ENCODE assay signal across 11 cellular contexts in genomic region chr2:202135111-202135874, GRCh38.
DNase-seq lines count a peak whose midpoint lies in the region; ATAC-seq and TF ChIP-seq lines count a peak whose summit lies in the region.
"Had no signal": no experiment of that assay in that cellular context is flagged by ENCODE, and none has a peak within 500 bp of the region (broad histone marks: within the 10 kb centered on the region; RNA-seq: fewer than 3 reads in every experiment).

No MANE protein-coding gene starts in this region.

- no peak for TF ChIP-seq POLR2A in gastroesophageal sphincter (IDR thresholded peaks at IDR 0.05)

- WGBS in gastroesophageal sphincter (ENCODE audit: low coverage in 1 of 2), 2 donors: 21 to 31% methylated on average over 3 to 4 of the region's 4 CpGs

- peak overlapping the region; percentile 57 for H3K4me2 ChIP-seq in osteoblast (ENCODE audit: insufficient read depth, low read length)

- H4K20me1 ChIP-seq in osteoblast (ENCODE audit: insufficient read depth, low read length): no peaks in the 10 kb centered on the region

- no peaks in the 10 kb centered on the region for H3K4me1 ChIP-seq in RWPE2 (ENCODE audit: insufficient read depth, poor library complexity, severe bottlenecking)
- H3K4me1 ChIP-seq in gastroesophageal sphincter: peaks cover 0 to 23% (median 12%) of the 10 kb centered on the region in 3 donors
- peaks cover 34% of the 10 kb centered on the region for H3K4me1 ChIP-seq in osteoblast (ENCODE audit: insufficient read depth, low read length)

- TF ChIP-seq EP300 in gastroesophageal sphincter (IDR thresholded peaks at IDR 0.05): no peak

- no peaks in the 10 kb centered on the region for H3K36me3 ChIP-seq in RWPE2 (ENCODE audit: low read depth)
- H3K36me3 ChIP-seq in gastroesophageal sphincter: no peaks in the 10 kb centered on the region
- H3K36me3 ChIP-seq in osteoblast (ENCODE audit: insufficient read depth, low read length): no peaks in the 10 kb centered on the region
- H3K36me3 ChIP-seq: BE2C had no signal

- no peaks in the 10 kb centered on the region for H3K79me2 ChIP-seq in osteoblast (ENCODE audit: insufficient read depth, low read length)

- H3K27ac ChIP-seq in AG04450 (ENCODE audit: low read depth, low read length) (peak overlapping the region; percentile 86), RWPE2 (ENCODE audit: poor library complexity, severe bottlenecking) (no peak overlapping the region), gastroesophageal sphincter (peak overlapping the region in 3 of 4 donors; percentile 48 to 56 (median 56)), osteoblast (ENCODE audit: low read depth, low read length) (peak overlapping the region; percentile 62)

- peak; percentile 98 for DNase-seq in AG04450 (ENCODE audit: low read depth, low spot score)
- DNase-seq in RWPE2 (ENCODE audit: low spot score): no peak
- DNase-seq in osteoblast (ENCODE audit: insufficient read length, low spot score, missing footprints): peak; percentile 98
- DNase-seq in central memory CD4-positive, alpha-beta T cell: no peak
- DNase-seq in NCI-H524 treated with DMSO at 0.1 percent for 48 hours (lab: John Stamatoyannopoulos, UW): no peak
- no peak for DNase-seq in stimulated activated naive CD4-positive, alpha-beta T cell treated with Interleukin-2 at 50 U/mL for 16 hours (lab: John Stamatoyannopoulos, UW)
- DNase-seq: activated CD4-positive, alpha-beta T cell treated with anti-CD3 and anti-CD28 coated beads, Interleukin-2, amount 10 ng/mL, durations not matched to agents 7 days and 5 days; BE2C; NCI-H345 had no signal

- H2AFZ ChIP-seq in osteoblast (ENCODE audit: low read length): no peak overlapping the region

- ATAC-seq in RWPE2 (ENCODE audit: low read depth) (peak; percentile 76), gastroesophageal sphincter (peak; percentile 91), GM19351 (IDR thresholded peaks at IDR 0.05; ENCODE audit: unreplicated experiment) (no peak)

- CTCF ChIA-PET in AG04450 (lab: Charles Lee): no interaction called here

- POLR2A ChIA-PET in AG04450 (lab: Yijun Ruan, JAX): interaction anchor here (0.5 to 1.4 kb wide), 12 partner anchors 12 to 337 kb away, joined by 3 to 15 read pairs (median 4); no protein-coding TSS in a partner anchor

- peak overlapping the region; percentile 23; the same call in 1 of the 2 replicates for H3K4me3 ChIP-seq in AG04450 (ENCODE audit: low read depth, low read length)
- no peak overlapping the region for H3K4me3 ChIP-seq in RWPE2 (ENCODE audit: severe bottlenecking)
- H3K4me3 ChIP-seq in gastroesophageal sphincter: no peak overlapping the region
- no peak overlapping the region for H3K4me3 ChIP-seq in osteoblast (ENCODE audit: insufficient read depth, low read length)

- TF ChIP-seq CTCF in AG04450 (IDR thresholded peaks at IDR 0.05; ENCODE audit: low read depth, low read length) (peak; percentile 36), RWPE2 (IDR thresholded peaks at IDR 0.05; ENCODE audit: poor library complexity, severe bottlenecking) (no peak), gastroesophageal sphincter (IDR thresholded peaks at IDR 0.05) (no peak), osteoblast (IDR thresholded peaks at IDR 0.05; ENCODE audit: extremely low read depth, low read depth, low read length) (no peak)

- H3K9me3 ChIP-seq in AG04450 (ENCODE audit: control insufficient read depth, insufficient read depth, low read length) (no peaks in the 10 kb centered on the region; the same call in 1 of the 2 replicates), RWPE2 (ENCODE audit: severe bottlenecking) (no peaks in the 10 kb centered on the region), gastroesophageal sphincter (no peaks in the 10 kb centered on the region), osteoblast (ENCODE audit: low read depth, low read length) (no peaks in the 10 kb centered on the region)
- H3K9me3 ChIP-seq: BE2C had no signal

- H3K27me3 ChIP-seq in AG04450 (ENCODE audit: control insufficient read depth, insufficient read depth, low read length) (no peaks in the 10 kb centered on the region), RWPE2 (ENCODE audit: insufficient read depth, poor library complexity, severe bottlenecking) (no peaks in the 10 kb centered on the region), gastroesophageal sphincter (no peaks in the 10 kb centered on the region), osteoblast (ENCODE audit: insufficient read depth, low read length) (no peaks in the 10 kb centered on the region)
- H3K27me3 ChIP-seq: BE2C had no signal

Comparison
In these comparisons a context has a peak if more than half of its experiments do, and no peak if none do; other contexts are left out.
1. DNase-seq: peak in AG04450 (single experiment) and osteoblast (single experiment); none in RWPE2 (single experiment), central memory CD4-positive, alpha-beta T cell (single experiment), NCI-H524 treated with DMSO at 0.1 percent for 48 hours (single experiment) and stimulated activated naive CD4-positive, alpha-beta T cell treated with Interleukin-2 at 50 U/mL for 16 hours (single experiment).